In genomic region chr12:460301-461230, GRCh38 we compare ENCODE assay signal across 8 cellular contexts. TPM values are rescaled to one million over a fixed set of nuclear protein-coding genes. Genes with fewer than 3 reads are reported as not detected.
DNase-seq lines count a peak whose midpoint lies in the region; TF ChIP-seq lines count a peak whose summit lies in the region.

No MANE protein-coding gene starts in this region.

- intact Hi-C loops in spleen (cut with DNase I; ENCODE audit: low total_unique reads) = no loop called here

- H3K4me2 ChIP-seq in DOHH2 (ENCODE audit: low read length) = peak overlapping the region; percentile 68

- peaks cover 62% of the 10 kb centered on the region for H3K27me3 ChIP-seq in DOHH2 (ENCODE audit: control insufficient read depth, low read length)
- H3K27me3 ChIP-seq in iPS-15b (ENCODE audit: control insufficient read depth, insufficient read depth, low read length) = peaks cover 40% of the 10 kb centered on the region
- H3K27me3 ChIP-seq in spleen (replicated peaks in 1 of 7) = peaks cover 0 to 73% (median 36%) of the 10 kb centered on the region in 7 donors

- no peaks in the 10 kb centered on the region for H3F3A ChIP-seq in DOHH2 (ENCODE audit: control insufficient read depth, insufficient read depth)

- H3K36me3 ChIP-seq in DOHH2 (ENCODE audit: control insufficient read depth, low read length) (no peaks in the 10 kb centered on the region), iPS-15b (ENCODE audit: control insufficient read depth, insufficient read depth, low read length) (no peaks in the 10 kb centered on the region), spleen (no peaks in the 10 kb centered on the region)

- H3K79me2 ChIP-seq in DOHH2 (ENCODE audit: control insufficient read depth, low read length) = no peaks in the 10 kb centered on the region

- H3K4me1 ChIP-seq in DOHH2 (ENCODE audit: control insufficient read depth, low read length) (peaks cover 11% of the 10 kb centered on the region; the same call in 1 of the 2 replicates), iPS-15b (ENCODE audit: control insufficient read depth, insufficient read depth, low read length) (peaks cover 4% of the 10 kb centered on the region), spleen (peaks cover 5 to 22% (median 17%) of the 10 kb centered on the region in 6 donors)

- no peaks in the 10 kb centered on the region for H3K9me2 ChIP-seq in DOHH2 (replicated peaks; ENCODE audit: control insufficient read depth, low read length)

- DNase-seq in NCI-H69 (lab: John Stamatoyannopoulos, UW) = peak; percentile 71
- peak; percentile 43 for DNase-seq in activated naive CD4-positive, alpha-beta T cell treated with anti-CD3 and anti-CD28 coated beads, Interleukin-2, amount 50 U/mL, for 16 hours
- DNase-seq in spleen = peak; percentile 78
- no peak for DNase-seq in COLO829 (ENCODE audit: low spot score)
- no peak for DNase-seq in SHP77 treated with DMSO at 0.1 percent for 48 hours (lab: John Stamatoyannopoulos, UW)
- DNase-seq in NCI-H2029 (lab: John Stamatoyannopoulos, UW) = no peak

- no peak overlapping the region for H3K27ac ChIP-seq in DOHH2 (ENCODE audit: low read depth, low read length)
- no peak overlapping the region for H3K27ac ChIP-seq in spleen

- TF ChIP-seq CTCF in DOHH2 (IDR thresholded peaks at IDR 0.05; ENCODE audit: low read depth, low read length, poor library complexity, severe bottlenecking) = no peak
- TF ChIP-seq CTCF in spleen (IDR thresholded peaks at IDR 0.05 in 8 of 11, conservative IDR thresholded peaks at IDR 0.05 in 3 of 11) = no peak

- H3K9ac ChIP-seq in iPS-15b (ENCODE audit: low read depth, low read length) = no peak overlapping the region

- H3K9me3 ChIP-seq in DOHH2 (ENCODE audit: control insufficient read depth, insufficient read depth, low read length) (no peaks in the 10 kb centered on the region), iPS-15b (ENCODE audit: control insufficient read depth, insufficient read depth, low read length) (no peaks in the 10 kb centered on the region), spleen (no peaks in the 10 kb centered on the region)

- WGBS in spleen, 5 donors = 4 to 13% (median 6%) methylated on average over 42 to 104 of the region's 104 CpGs

- peak overlapping the region; percentile 67 for H3K4me3 ChIP-seq in DOHH2 (ENCODE audit: low read length)
- H3K4me3 ChIP-seq in iPS-15b (ENCODE audit: low read depth, low read length) = peak overlapping the region; percentile 52
- H3K4me3 ChIP-seq in spleen = peak overlapping the region; percentile 25 to 78 (median 49)

- H4K20me1 ChIP-seq in DOHH2 (ENCODE audit: control insufficient read depth, insufficient read depth, low read depth, low read length) = 0 out of 2 replicates have a peak, but pooled peaks cover 3% of the 10 kb centered on the region

- no peak for TF ChIP-seq POLR2A in spleen (IDR thresholded peaks at IDR 0.05)

RNA-seq across cellular contexts. Expression of gene B4GALNT3, which starts 0.8 kb away (rescaled TPM):
- total RNA-seq in spleen = 1 to 10 TPM in 5 of 7 donors, under 1 TPM in 2; 0.28 to 2.0 (median 1.4) TPM
- polyA plus RNA-seq in spleen = 1 to 10 TPM in 2 of 3 donors, under 1 TPM in 1; 0.76 to 1.8 (median 1.6) TPM

RNA-seq across cellular contexts. Expression of gene CCDC77, which starts 59.1 kb away (rescaled TPM):
- total RNA-seq in spleen = 10 to 100 TPM in 5 of 7 donors, 1 to 10 TPM in 2; 9.1 to 17.9 (median 11.7) TPM
- 1 to 10 TPM; 6.5 to 7.1 (median 6.6) TPM for polyA plus RNA-seq in spleen

Comparison
In these comparisons a context has a peak if more than half of its experiments do, and no peak if none do; other contexts are left out.
1. DNase-seq: peak in NCI-H69 (single experiment), activated naive CD4-positive, alpha-beta T cell treated with anti-CD3 and anti-CD28 coated beads, Interleukin-2, amount 50 U/mL, for 16 hours (single experiment) and spleen (single experiment); none in COLO829 (single experiment), SHP77 treated with DMSO at 0.1 percent for 48 hours (single experiment) and NCI-H2029 (single experiment).
2. Peak in every context shown above with its lines, with median percentiles within 50 percentile points of each other: H3K4me3 ChIP-seq.